In genomic region chr13:46197299-46197975, GRCh38 we compare ENCODE assay signal across 1 cellular context.
TF ChIP-seq lines count a peak whose summit lies in the region.

No MANE protein-coding gene starts in this region.

TF ChIP-seq in GM12878, 131 proteins besides CTCF, POLR2A, EP300 and RAD21 (continued from another document):
- TF ChIP-seq REST (IDR thresholded peaks at IDR 0.05; ENCODE audit: low read depth, low read length), result no peak
- TF ChIP-seq CEBPB (IDR thresholded peaks at IDR 0.05; ENCODE audit: borderline replicate concordance in 1 of 2, low read depth in 2 of 2, low read length in 2 of 2), result no peak
- TF ChIP-seq SMAD1 (IDR thresholded peaks at IDR 0.05; ENCODE audit: low read depth, partially characterized antibody), result no peak
- TF ChIP-seq, protein P1, sequence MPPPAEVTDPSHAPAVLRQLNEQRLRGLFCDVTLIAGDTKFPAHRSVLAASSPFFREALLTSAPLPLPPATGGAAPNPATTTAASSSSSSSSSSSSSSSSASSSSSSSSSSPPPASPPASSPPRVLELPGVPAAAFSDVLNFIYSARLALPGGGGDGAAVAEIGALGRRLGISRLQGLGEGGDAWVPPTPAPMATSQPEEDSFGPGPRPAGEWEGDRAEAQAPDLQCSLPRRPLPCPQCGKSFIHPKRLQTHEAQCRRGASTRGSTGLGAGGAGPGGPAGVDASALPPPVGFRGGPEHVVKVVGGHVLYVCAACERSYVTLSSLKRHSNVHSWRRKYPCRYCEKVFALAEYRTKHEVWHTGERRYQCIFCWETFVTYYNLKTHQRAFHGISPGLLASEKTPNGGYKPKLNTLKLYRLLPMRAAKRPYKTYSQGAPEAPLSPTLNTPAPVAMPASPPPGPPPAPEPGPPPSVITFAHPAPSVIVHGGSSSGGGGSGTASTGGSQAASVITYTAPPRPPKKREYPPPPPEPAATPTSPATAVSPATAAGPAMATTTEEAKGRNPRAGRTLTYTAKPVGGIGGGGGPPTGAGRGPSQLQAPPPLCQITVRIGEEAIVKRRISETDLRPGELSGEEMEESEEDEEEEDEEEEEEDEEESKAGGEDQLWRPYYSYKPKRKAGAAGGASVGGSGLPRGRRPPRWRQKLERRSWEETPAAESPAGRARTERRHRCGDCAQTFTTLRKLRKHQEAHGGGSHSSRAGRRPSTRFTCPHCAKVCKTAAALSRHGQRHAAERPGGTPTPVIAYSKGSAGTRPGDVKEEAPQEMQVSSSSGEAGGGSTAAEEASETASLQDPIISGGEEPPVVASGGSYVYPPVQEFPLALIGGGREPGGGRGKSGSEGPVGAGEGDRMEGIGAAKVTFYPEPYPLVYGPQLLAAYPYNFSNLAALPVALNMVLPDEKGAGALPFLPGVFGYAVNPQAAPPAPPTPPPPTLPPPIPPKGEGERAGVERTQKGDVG (CRISPR knock-in tag; IDR thresholded peaks at IDR 0.05), result no peak
- TF ChIP-seq, protein P2, sequence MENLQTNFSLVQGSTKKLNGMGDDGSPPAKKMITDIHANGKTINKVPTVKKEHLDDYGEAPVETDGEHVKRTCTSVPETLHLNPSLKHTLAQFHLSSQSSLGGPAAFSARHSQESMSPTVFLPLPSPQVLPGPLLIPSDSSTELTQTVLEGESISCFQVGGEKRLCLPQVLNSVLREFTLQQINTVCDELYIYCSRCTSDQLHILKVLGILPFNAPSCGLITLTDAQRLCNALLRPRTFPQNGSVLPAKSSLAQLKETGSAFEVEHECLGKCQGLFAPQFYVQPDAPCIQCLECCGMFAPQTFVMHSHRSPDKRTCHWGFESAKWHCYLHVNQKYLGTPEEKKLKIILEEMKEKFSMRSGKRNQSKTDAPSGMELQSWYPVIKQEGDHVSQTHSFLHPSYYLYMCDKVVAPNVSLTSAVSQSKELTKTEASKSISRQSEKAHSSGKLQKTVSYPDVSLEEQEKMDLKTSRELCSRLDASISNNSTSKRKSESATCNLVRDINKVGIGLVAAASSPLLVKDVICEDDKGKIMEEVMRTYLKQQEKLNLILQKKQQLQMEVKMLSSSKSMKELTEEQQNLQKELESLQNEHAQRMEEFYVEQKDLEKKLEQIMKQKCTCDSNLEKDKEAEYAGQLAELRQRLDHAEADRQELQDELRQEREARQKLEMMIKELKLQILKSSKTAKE (IDR thresholded peaks at IDR 0.05; ENCODE audit: low read depth, poor library complexity, severe bottlenecking), result no peak
- no peak for TF ChIP-seq BHLHE40 (IDR thresholded peaks at IDR 0.05; ENCODE audit: borderline replicate concordance in 1 of 2, low read depth in 2 of 2, low read length in 1 of 2)
- TF ChIP-seq EZH2 (IDR thresholded peaks at IDR 0.05; ENCODE audit: borderline replicate concordance, control insufficient read depth, low read depth, low read length), result no peak
